ENCODE assay signal across 26 cellular contexts in genomic region chr4:91904556-91904955, GRCh38.
"Had no signal": no experiment of that assay in that cellular context is flagged by ENCODE, and none has a peak within 500 bp of the region (broad histone marks: within the 10 kb centered on the region; RNA-seq: fewer than 3 reads in every experiment).

No MANE protein-coding gene starts in this region.

- H3K4me3 ChIP-seq: colonic mucosa, esophagus muscularis mucosa, gastroesophageal sphincter, heart left ventricle, hepatocyte, left lung, neural progenitor cell, right lobe of liver, stomach, tibial artery had no signal

- DNase-seq: colonic mucosa; effector memory CD4-positive, alpha-beta T cell; foreskin keratinocyte; heart left ventricle; left cardiac atrium; left lung; mesenchymal stem cell; midbrain; naive thymus-derived CD4-positive, alpha-beta T cell; right lobe of liver; small intestine; stimulated activated CD4-positive, alpha-beta T cell treated with anti-CD3 and anti-CD28 coated beads, Interleukin-15, amount 100 ng/mL, for 24 hours; stimulated activated CD4-positive, alpha-beta T cell treated with anti-CD3 and anti-CD28 coated beads, Interleukin-2, amount 100 ng/mL, for 48 hours; stimulated activated CD8-positive, alpha-beta memory T cell treated with anti-CD3 and anti-CD28 coated beads, Interleukin-4, amount 100 ng/mL, for 48 hours; stimulated activated naive CD4-positive, alpha-beta T cell treated with Interleukin-2 at 50 U/mL for 16 hours; stomach; tibial artery had no signal

- H3K27ac Mint-ChIP-seq: dendritic cell treated with granulocyte-macrophage colony-stimulating factor and Interleukin-4, amounts not matched to agents 40 ng/mL and 50 ng/mL, for 4 days; naive thymus-derived CD4-positive, alpha-beta T cell; nephron; neural progenitor cell; progenitor cell of endocrine pancreas; type B pancreatic cell had no signal

- H3K4me2 ChIP-seq: hepatocyte, neural progenitor cell had no signal

- H3K79me2 ChIP-seq: hepatocyte, parathyroid adenoma had no signal

- H3K4me3 Mint-ChIP-seq: dendritic cell treated with granulocyte-macrophage colony-stimulating factor and Interleukin-4, amounts not matched to agents 40 ng/mL and 50 ng/mL, for 4 days; naive thymus-derived CD4-positive, alpha-beta T cell; nephron; neural progenitor cell; type B pancreatic cell had no signal

- H3K9me3 Mint-ChIP-seq: dendritic cell treated with granulocyte-macrophage colony-stimulating factor and Interleukin-4, amounts not matched to agents 40 ng/mL and 50 ng/mL, for 4 days; nephron; neural progenitor cell; type B pancreatic cell had no signal

- H3K36me3 Mint-ChIP-seq: naive thymus-derived CD4-positive, alpha-beta T cell; neural progenitor cell; type B pancreatic cell had no signal

- H3K27me3 ChIP-seq: colonic mucosa, esophagus muscularis mucosa, foreskin keratinocyte, gastroesophageal sphincter, heart left ventricle, hepatocyte, left lung, neural progenitor cell, right lobe of liver, stomach, tibial artery had no signal

- H3K27me3 Mint-ChIP-seq: dendritic cell treated with granulocyte-macrophage colony-stimulating factor and Interleukin-4, amounts not matched to agents 40 ng/mL and 50 ng/mL, for 4 days; naive thymus-derived CD4-positive, alpha-beta T cell; progenitor cell of endocrine pancreas; type B pancreatic cell had no signal

- H3K27ac ChIP-seq: colonic mucosa, esophagus muscularis mucosa, foreskin keratinocyte, gastroesophageal sphincter, heart left ventricle, hepatocyte, left lung, neural progenitor cell, parathyroid adenoma, right lobe of liver, stomach, tibial artery had no signal

- H3K36me3 ChIP-seq: colonic mucosa, esophagus muscularis mucosa, gastroesophageal sphincter, heart left ventricle, left lung, neural progenitor cell, right lobe of liver, stomach, tibial artery had no signal

- ATAC-seq: foreskin keratinocyte; gastroesophageal sphincter; heart left ventricle; left cardiac atrium; left lung; naive thymus-derived CD4-positive, alpha-beta T cell; right lobe of liver had no signal

- H3K4me1 Mint-ChIP-seq: naive thymus-derived CD4-positive, alpha-beta T cell; nephron had no signal

- H3K4me1 ChIP-seq: colonic mucosa, esophagus muscularis mucosa, foreskin keratinocyte, gastroesophageal sphincter, heart left ventricle, left lung, neural progenitor cell, parathyroid adenoma, right lobe of liver, stomach, tibial artery had no signal

- H2AFZ ChIP-seq: hepatocyte, parathyroid adenoma had no signal

- H3K9ac ChIP-seq: neural progenitor cell, parathyroid adenoma had no signal

- H3K9me3 ChIP-seq: colonic mucosa, esophagus muscularis mucosa, gastroesophageal sphincter, heart left ventricle, left lung, right lobe of liver, stomach, tibial artery had no signal
